In genomic region chr17:1470071-1470773, GRCh38 we compare ENCODE assay signal across 14 cellular contexts. TPM values are rescaled to one million over a fixed set of nuclear protein-coding genes. Genes with fewer than 3 reads are reported as not detected.
DNase-seq lines count a peak whose midpoint lies in the region; ATAC-seq, FAIRE-seq and TF ChIP-seq lines count a peak whose summit lies in the region.
"Had no signal": no experiment of that assay in that cellular context is flagged by ENCODE, and none has a peak within 500 bp of the region (broad histone marks: within the 10 kb centered on the region; RNA-seq: fewer than 3 reads in every experiment).

No MANE protein-coding gene starts in this region.

- H3K9ac ChIP-seq in BLaER1: no peak overlapping the region

- H3K27me3 ChIP-seq in BLaER1 (0 out of 2 replicates have a peak, but pooled peaks cover 7% of the 10 kb centered on the region), osteoblast (ENCODE audit: insufficient read depth, low read length) (no peaks in the 10 kb centered on the region), Peyer's patch (no peaks in the 10 kb centered on the region)

- ATAC-seq in HG03159 (IDR thresholded peaks at IDR 0.05; ENCODE audit: unreplicated experiment): no peak
- ATAC-seq: GM12878, HepG2 had no signal

- peak overlapping the region; percentile 73 for H3K4me2 ChIP-seq in BLaER1
- no peak overlapping the region for H3K4me2 ChIP-seq in osteoblast (ENCODE audit: insufficient read depth, low read length)

- peaks cover 13% of the 10 kb centered on the region for H3K9me3 ChIP-seq in BLaER1
- H3K9me3 ChIP-seq in HEK293 (ENCODE audit: control insufficient read depth, insufficient read depth, low read depth, low read length): no peaks in the 10 kb centered on the region
- no peaks in the 10 kb centered on the region for H3K9me3 ChIP-seq in osteoblast (ENCODE audit: low read depth, low read length)
- no peaks in the 10 kb centered on the region for H3K9me3 ChIP-seq in Peyer's patch

- DNase-seq in NCI-H82 treated with DMSO at 0.1 percent for 48 hours (lab: John Stamatoyannopoulos, UW; ENCODE audit: unreplicated experiment): peak; percentile 65
- peak; percentile 87 for DNase-seq in osteoblast (ENCODE audit: insufficient read length, low spot score, missing footprints)
- DNase-seq in Peyer's patch: no peak
- DNase-seq in RCC 7860 (ENCODE audit: low spot score): no peak
- DNase-seq: CD4-positive, CD25-positive, alpha-beta regulatory T cell; DMS 273 treated with DMSO at 0.1 percent for 48 hours had no signal

- H3K4me3 ChIP-seq in BLaER1 (no peak overlapping the region), HEK293 (ENCODE audit: low read depth, low read length) (no peak overlapping the region), osteoblast (ENCODE audit: insufficient read depth, low read length) (no peak overlapping the region), Peyer's patch (no peak overlapping the region)
- H3K4me3 ChIP-seq: GM12878 had no signal

- peaks cover 63% of the 10 kb centered on the region for H3K4me1 ChIP-seq in BLaER1
- no peaks in the 10 kb centered on the region for H3K4me1 ChIP-seq in HEK293 (ENCODE audit: control insufficient read depth, insufficient read depth, low read length)
- H3K4me1 ChIP-seq in osteoblast (ENCODE audit: insufficient read depth, low read length): no peaks in the 10 kb centered on the region
- peaks cover 0 to 3% (median 0%) of the 10 kb centered on the region in 4 donors for H3K4me1 ChIP-seq in Peyer's patch

- TF ChIP-seq CTCF in HEK293 (tag by site-specific recombination; IDR thresholded peaks at IDR 0.05) (no peak), osteoblast (IDR thresholded peaks at IDR 0.05; ENCODE audit: extremely low read depth, low read depth, low read length) (no peak), Peyer's patch (IDR thresholded peaks at IDR 0.05) (no peak)

- TF ChIP-seq POLR2A in Peyer's patch (IDR thresholded peaks at IDR 0.05): no peak

- POLR2A ChIA-PET in HEK293 (lab: Yijun Ruan, JAX): interaction anchor here (0.5 to 0.6 kb wide), 2 partner anchors 15 to 46 kb away, joined by 3 to 6 read pairs; partner anchors contain the start of gene INPP5K

- FAIRE-seq in RCC 7860 (lab: Jason Lieb, UNC): no peak
- FAIRE-seq: A204.1, GM12878, GM18507, HepG2, HTR-8/SVneo had no signal

- H4K20me1 ChIP-seq in BLaER1 (peaks cover 55% of the 10 kb centered on the region), osteoblast (ENCODE audit: insufficient read depth, low read length) (peaks cover 24% of the 10 kb centered on the region)

- CTCF ChIA-PET in HEK293 (lab: Yijun Ruan, JAX): no interaction called here

- no peak overlapping the region for H2AFZ ChIP-seq in osteoblast (ENCODE audit: low read length)

- H3K27ac ChIP-seq in BLaER1 (no peak overlapping the region), HEK293 (ENCODE audit: extremely low read depth, low read depth, low read length) (no peak overlapping the region), osteoblast (ENCODE audit: low read depth, low read length) (no peak overlapping the region), Peyer's patch (no peak overlapping the region)

- peaks cover 60% of the 10 kb centered on the region for H3K36me3 ChIP-seq in BLaER1
- H3K36me3 ChIP-seq in HEK293 (ENCODE audit: control insufficient read depth in 2 of 2, insufficient read depth in 1 of 2, low read length in 2 of 2): peaks cover 0 to 85% of the 10 kb centered on the region in 2 experiments; a peak in 2 of 3 replicates
- H3K36me3 ChIP-seq in osteoblast (ENCODE audit: insufficient read depth, low read length): peaks cover 76% of the 10 kb centered on the region
- H3K36me3 ChIP-seq in Peyer's patch: peaks cover 0 to 92% (median 0%) of the 10 kb centered on the region in 3 donors

- H3K79me2 ChIP-seq in osteoblast (ENCODE audit: insufficient read depth, low read length): peaks cover 7% of the 10 kb centered on the region

TF ChIP-seq in HEK293, 187 proteins besides CTCF, POLR2A, EP300 and RAD21:
- TF ChIP-seq ZNF501 (tag by site-specific recombination; IDR thresholded peaks at IDR 0.05): no peak
- 0 out of 2 replicates have a peak, but pooled peaks have one; percentile 10 for TF ChIP-seq GLIS2 (tag by site-specific recombination; IDR thresholded peaks at IDR 0.05)

RNA-seq across cellular contexts. Expression of gene CRK, which starts 14.2 kb away (rescaled TPM):
- total RNA-seq in osteoblast: 102 and 109 TPM in 2 replicates
- 10 to 100 TPM; 33.0 to 66.2 (median 59.5) TPM for total RNA-seq in Peyer's patch

RNA-seq across cellular contexts. Expression of gene MYO1C, which starts 22.3 kb away (rescaled TPM):
- total RNA-seq in osteoblast (204 and 250 TPM in 2 replicates), Peyer's patch (100 to 1,000 TPM; 144 to 232 (median 179) TPM)

RNA-seq across cellular contexts. Expression of gene INPP5K, which starts 46.2 kb away (rescaled TPM):
- 40.4 and 51.4 TPM in 2 replicates for total RNA-seq in osteoblast
- 100 to 1,000 TPM in 1 of 4 donors, 10 to 100 TPM in 3; 60.9 to 163 (median 64.7) TPM for total RNA-seq in Peyer's patch

Comparison
In these comparisons a context has a peak if more than half of its experiments do, and no peak if none do; other contexts are left out.
1. DNase-seq: peak in NCI-H82 treated with DMSO at 0.1 percent for 48 hours (single experiment) and osteoblast (single experiment); none in Peyer's patch (0 of 3) and RCC 7860 (single experiment).